In genomic region chr4:113394730-113395530, GRCh38 we compare ENCODE assay signal across 8 cellular contexts.
DNase-seq lines count a peak whose midpoint lies in the region; ATAC-seq, FAIRE-seq and TF ChIP-seq lines count a peak whose summit lies in the region.

No MANE protein-coding gene starts in this region.

- H3K9me3 ChIP-seq in breast epithelium = no peaks in the 10 kb centered on the region

- no peak overlapping the region for H3K27ac ChIP-seq in breast epithelium

- TF ChIP-seq POLR2A in breast epithelium (IDR thresholded peaks at IDR 0.05) = no peak

- H3K4me1 ChIP-seq in breast epithelium = no peaks in the 10 kb centered on the region

- H3K36me3 ChIP-seq in breast epithelium = no peaks in the 10 kb centered on the region

- FAIRE-seq in islet of Langerhans (lab: Jason Lieb, UNC) = peak; percentile 100

- peak; percentile 73 for DNase-seq in AG09319 (ENCODE audit: extremely low read depth, low read depth)
- DNase-seq in NCI-H2029 (lab: John Stamatoyannopoulos, UW) = peak; percentile 46
- peak; percentile 17 for DNase-seq in T-helper 9 cell
- DNase-seq in breast epithelium (ENCODE audit: low spot score in 2 of 2) = peak in 1 of 2 donors; percentile 24
- peak; percentile 47 to 51 for DNase-seq in stimulated activated CD4-positive, alpha-beta T cell treated with anti-CD3 and anti-CD28 coated beads, Interleukin-2, amount 100 ng/mL, for 48 hours

- TF ChIP-seq CTCF in AG09319 (IDR thresholded peaks at IDR 0.05; ENCODE audit: low read depth, low read length) = peak; percentile 61
- peak; percentile 84 to 91 (median 86) for TF ChIP-seq CTCF in breast epithelium (IDR thresholded peaks at IDR 0.05)

- intact Hi-C loops in breast epithelium (cut with DNase I; ENCODE audit: low total_unique reads) = no loop called here

- no peaks in the 10 kb centered on the region for H3K27me3 ChIP-seq in breast epithelium

- ATAC-seq in GM18519 (IDR thresholded peaks at IDR 0.05; ENCODE audit: low FRiP score, unreplicated experiment) (peak; percentile 87), HG03045 (IDR thresholded peaks at IDR 0.05; ENCODE audit: unreplicated experiment) (peak; percentile 90)

- no peak overlapping the region for H3K4me3 ChIP-seq in breast epithelium
